9 cellular contexts compared by ENCODE assay signal in genomic region chr5:139391570-139392323, GRCh38. TPM values are rescaled to one million over a fixed set of nuclear protein-coding genes. Genes with fewer than 3 reads are reported as not detected.
A peak's percentile ranks its signal among the peaks of the same experiment; 100 is the strongest.
DNase-seq lines count a peak whose midpoint lies in the region; TF ChIP-seq lines count a peak whose summit lies in the region.
"Had no signal": no experiment of that assay in that cellular context is flagged by ENCODE, and none has a peak within 500 bp of the region (broad histone marks: within the 10 kb centered on the region; RNA-seq: fewer than 3 reads in every experiment).

No MANE protein-coding gene starts in this region.

- H3K4me1 ChIP-seq in effector memory CD4-positive, alpha-beta T cell (ENCODE audit: control insufficient read depth, insufficient read depth, low read length, poor library complexity, severe bottlenecking), result peaks cover 44% of the 10 kb centered on the region
- peaks cover 61 to 76% (median 67%) of the 10 kb centered on the region in 3 donors for H3K4me1 ChIP-seq in skeletal muscle tissue (ENCODE audit: control insufficient read depth in 3 of 3, insufficient read depth in 3 of 3, low read length in 3 of 3)
- H3K4me1 ChIP-seq: parathyroid adenoma had no signal

- H3K27me3 ChIP-seq in effector memory CD4-positive, alpha-beta T cell (replicated peaks; ENCODE audit: control insufficient read depth, insufficient read depth, low read length, poor library complexity, severe bottlenecking), result no peaks in the 10 kb centered on the region
- H3K27me3 ChIP-seq in skeletal muscle tissue (ENCODE audit: control insufficient read depth in 3 of 3, insufficient read depth in 3 of 3, low read length in 3 of 3), result no peaks in the 10 kb centered on the region

- peak overlapping the region; percentile 49 for H3K27ac ChIP-seq in effector memory CD4-positive, alpha-beta T cell (ENCODE audit: insufficient read depth, low read length, poor library complexity, severe bottlenecking)
- H3K27ac ChIP-seq in skeletal muscle tissue (ENCODE audit: low read depth, low read length), result peak overlapping the region; percentile 98
- H3K27ac ChIP-seq: parathyroid adenoma had no signal

- H3K9ac ChIP-seq in skeletal muscle tissue (ENCODE audit: low read depth in 1 of 3, low read length in 3 of 3), result peak overlapping the region; percentile 61 to 98 (median 96)
- H3K9ac ChIP-seq: parathyroid adenoma had no signal

- TF ChIP-seq CTCF in GM13976 (IDR thresholded peaks at IDR 0.05; ENCODE audit: borderline replicate concordance, control extremely low read depth, extremely low read depth, insufficient read depth, missing control alignments), result no peak
- no peak for TF ChIP-seq CTCF in GM10266 (IDR thresholded peaks at IDR 0.05; ENCODE audit: control insufficient read depth, insufficient read depth, low read depth, missing control alignments)

- in situ Hi-C loops in GM13976 (cut with MboI; ENCODE audit: low sequenced_read_pairs, unreplicated experiment), result no loop called here

- peak overlapping the region; percentile 87 for H3K4me3 ChIP-seq in effector memory CD4-positive, alpha-beta T cell (ENCODE audit: insufficient read depth, low read depth, low read length, poor library complexity, severe bottlenecking)
- peak overlapping the region; percentile 67 to 92 (median 73) for H3K4me3 ChIP-seq in skeletal muscle tissue (ENCODE audit: low read length in 3 of 3)

- DNase-seq in GM13976 (ENCODE audit: low spot score) (peak; percentile 60), Kasumi-1 (lab: John Stamatoyannopoulos, UW) (peak; percentile 41 to 55), GM10266 (ENCODE audit: extremely low spot score) (no peak), NCI-H2196 (lab: John Stamatoyannopoulos, UW; ENCODE audit: unreplicated experiment) (no peak), NCI-H2171 (lab: John Stamatoyannopoulos, UW) (no peak), ecto neural progenitor cell (ENCODE audit: low spot score) (no peak)
- DNase-seq in effector memory CD4-positive, alpha-beta T cell, result no peak

- no peaks in the 10 kb centered on the region for H3K9me3 ChIP-seq in effector memory CD4-positive, alpha-beta T cell (ENCODE audit: control insufficient read depth, low read length)
- no peaks in the 10 kb centered on the region for H3K9me3 ChIP-seq in skeletal muscle tissue (ENCODE audit: control insufficient read depth in 3 of 3, low read length in 3 of 3)

- no peaks in the 10 kb centered on the region for H3K36me3 ChIP-seq in effector memory CD4-positive, alpha-beta T cell (ENCODE audit: control insufficient read depth, insufficient read depth, low read length)
- peaks cover 7 to 14% (median 14%) of the 10 kb centered on the region in 3 donors for H3K36me3 ChIP-seq in skeletal muscle tissue (ENCODE audit: control insufficient read depth in 3 of 3, insufficient read depth in 3 of 3, low read length in 3 of 3)

RNA-seq across cellular contexts. Expression of gene MZB1, which starts 2.0 kb away (rescaled TPM):
- total RNA-seq in skeletal muscle tissue, result 0.52 TPM

RNA-seq across cellular contexts. Expression of gene PROB1, which starts 3.2 kb away (rescaled TPM):
- total RNA-seq in skeletal muscle tissue, result 23.5 TPM

RNA-seq across cellular contexts. Expression of gene SLC23A1, which starts 8.7 kb away (rescaled TPM):
- not detected for total RNA-seq in skeletal muscle tissue

RNA-seq across cellular contexts. Expression of gene SPATA24, which starts 12.1 kb away (rescaled TPM):
- 12.0 TPM for total RNA-seq in skeletal muscle tissue

RNA-seq across cellular contexts. Expression of gene DNAJC18, which starts 47.6 kb away (rescaled TPM):
- total RNA-seq in skeletal muscle tissue, result 16.2 TPM

Comparison
In these comparisons a context has a peak if more than half of its experiments do, and no peak if none do; other contexts are left out.
1. DNase-seq: peak in GM13976 (single experiment) and Kasumi-1 (2 of 2); none in effector memory CD4-positive, alpha-beta T cell (0 of 3), GM10266 (single experiment), NCI-H2196 (single experiment), NCI-H2171 (single experiment) and ecto neural progenitor cell (single experiment).